ENCODE assay signal across 8 cellular contexts in the genomic region with DNA sequence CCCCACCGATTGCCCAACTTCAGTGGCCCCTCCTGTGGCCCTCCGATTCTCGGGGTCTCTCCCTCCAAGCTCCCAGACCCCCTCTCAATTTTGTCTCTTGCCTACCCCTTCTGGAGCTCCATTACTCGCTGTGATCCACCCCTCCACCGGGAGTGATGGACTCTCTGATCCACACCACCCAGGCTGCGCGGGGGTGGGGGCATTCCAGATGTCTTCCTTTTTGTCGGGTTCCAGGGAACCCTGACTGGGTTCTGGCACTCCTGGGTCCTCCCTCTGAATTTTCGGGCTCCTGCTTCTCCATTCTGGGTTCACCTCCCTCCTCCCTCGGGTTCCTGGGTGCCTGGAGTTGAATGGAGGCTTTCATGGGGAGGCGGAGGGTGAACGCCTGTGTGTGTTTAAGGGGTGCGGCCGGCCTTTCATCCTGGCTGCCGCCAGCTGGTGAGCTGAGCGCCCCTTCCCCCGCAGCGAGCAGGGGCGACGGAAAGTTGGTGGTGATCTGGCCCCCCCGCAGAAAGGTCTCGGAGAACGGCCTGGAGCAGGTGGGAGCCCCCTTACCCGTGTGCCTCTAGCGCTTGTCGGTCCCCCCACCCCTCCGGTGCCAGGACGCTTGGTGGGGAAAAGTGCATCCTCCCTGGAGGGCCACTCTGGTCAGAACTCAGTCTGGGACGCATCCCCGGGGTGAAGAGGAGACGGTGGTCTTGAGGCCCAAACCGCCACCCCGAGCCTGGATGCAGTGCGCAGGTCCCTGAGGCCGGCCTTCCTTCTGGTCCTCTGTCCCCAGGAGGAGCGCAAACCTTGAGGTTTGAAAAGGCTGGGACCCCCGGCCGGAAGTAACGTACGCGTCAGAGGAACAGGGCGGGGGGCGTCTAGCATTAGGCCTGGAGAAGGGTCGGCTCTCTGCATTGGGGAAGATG. TPM values are rescaled to one million over a fixed set of nuclear protein-coding genes. Genes with fewer than 3 reads are reported as not detected.
DNase-seq lines count a peak whose midpoint lies in the region; ATAC-seq and TF ChIP-seq lines count a peak whose summit lies in the region.

No MANE protein-coding gene starts in this region.

- peaks cover 1% of the 10 kb centered on the region for H3K4me1 Mint-ChIP-seq in endodermal cell
- peaks cover 14 to 30% (median 18%) of the 10 kb centered on the region in 3 donors for H3K4me1 Mint-ChIP-seq in naive B cell

- H3K36me3 Mint-ChIP-seq in endodermal cell (ENCODE audit: low read depth): no peaks in the 10 kb centered on the region
- no peaks in the 10 kb centered on the region for H3K36me3 Mint-ChIP-seq in naive B cell

- no peak overlapping the region for H3K27ac ChIP-seq in SK-N-MC
- no peak overlapping the region for H3K27ac ChIP-seq in endodermal cell (ENCODE audit: low read depth, low read length)

- H3K36me3 ChIP-seq in SK-N-MC (ENCODE audit: insufficient read depth, low read length) (no peaks in the 10 kb centered on the region), endodermal cell (ENCODE audit: control insufficient read depth, insufficient read depth, low read length) (no peaks in the 10 kb centered on the region)

- peak overlapping the region; percentile 74 for H3K27ac Mint-ChIP-seq in endodermal cell
- H3K27ac Mint-ChIP-seq in naive B cell: peak overlapping the region in 5 of 6 donors; percentile 19 to 77 (median 47)

- H3K4me3 Mint-ChIP-seq in endodermal cell: peak overlapping the region; percentile 71
- H3K4me3 Mint-ChIP-seq in naive B cell: peak overlapping the region; percentile 84 to 95 (median 90)

- peaks cover 61% of the 10 kb centered on the region for H3K27me3 Mint-ChIP-seq in endodermal cell (ENCODE audit: insufficient read depth)
- peaks cover 0 to 10% (median 0%) of the 10 kb centered on the region in 3 donors for H3K27me3 Mint-ChIP-seq in naive B cell

- DNase-seq in activated gamma-delta T cell treated with Interleukin-2 at 50 U/mL for 16 hours (peak; percentile 20), activated gamma-delta T cell (lab: John Stamatoyannopoulos, UW) (no peak), SK-N-MC (ENCODE audit: low read depth, low spot score) (no peak), endodermal cell (no peak), naive B cell (no peak), NOMO-1 treated with DMSO at 0.1 percent for 48 hours (lab: John Stamatoyannopoulos, UW; ENCODE audit: unreplicated experiment) (no peak), mesenteric fat pad (ENCODE audit: low spot score) (no peak)

- no peak for TF ChIP-seq CTCF in endodermal cell (conservative IDR thresholded peaks at IDR 0.05)

- peaks cover 42% of the 10 kb centered on the region for H3K27me3 ChIP-seq in endodermal cell (ENCODE audit: control insufficient read depth, insufficient read depth, low read length, poor library complexity, severe bottlenecking)

- H3K4me1 ChIP-seq in endodermal cell (ENCODE audit: control insufficient read depth, insufficient read depth, low read length): no peaks in the 10 kb centered on the region

- ATAC-seq in naive B cell (ENCODE audit: low read depth in 2 of 2) (no peak), GM18867 (IDR thresholded peaks at IDR 0.05; ENCODE audit: unreplicated experiment) (no peak)

- H3K9ac ChIP-seq in SK-N-MC (ENCODE audit: insufficient read length) (peak overlapping the region; percentile 17), endodermal cell (ENCODE audit: extremely low read depth, low read length, poor library complexity, severe bottlenecking) (peak overlapping the region; percentile 6)

- 15 to 18% methylated on average over 28 to 44 of the region's 44 CpGs for WGBS in endodermal cell (ENCODE audit: insufficient coverage in 1 of 2, insufficient read length in 1 of 2), 2 experiments

- H3K9me3 ChIP-seq in SK-N-MC (ENCODE audit: low read depth, low read length) (no peaks in the 10 kb centered on the region), endodermal cell (ENCODE audit: control insufficient read depth, low read length) (no peaks in the 10 kb centered on the region)

- H3K4me3 ChIP-seq in SK-N-MC (peak overlapping the region; percentile 82), endodermal cell (ENCODE audit: low read length) (peak overlapping the region; percentile 87)

- H3K9me3 Mint-ChIP-seq in endodermal cell (no peaks in the 10 kb centered on the region), naive B cell (no peaks in the 10 kb centered on the region)

RNA-seq across cellular contexts. Expression of gene MISP3, which starts 1.6 kb away (rescaled TPM):
- total RNA-seq in endodermal cell: 1 to 10 TPM in 1 of 2 donors, under 1 TPM in 1; 0.73 to 1.4 TPM
- polyA plus RNA-seq in endodermal cell (2013, experiment 1 of 2): 1.9 TPM
- 1.8 TPM for polyA plus RNA-seq in endodermal cell (2013, experiment 2 of 2)
- polyA plus RNA-seq in naive B cell (ENCODE audit: low read depth in 6 of 6): under 1 TPM in 3 of 6 donors, not detected in 3; 0.16 to 0.53 (median 0.20) TPM
- 1.7 TPM for total RNA-seq in mesenteric fat pad

RNA-seq across cellular contexts. Expression of gene C19orf67, which starts 11.4 kb away (rescaled TPM):
- total RNA-seq in endodermal cell (1 to 10 TPM in 1 of 2 donors, under 1 TPM in 1; 0.73 to 1.1 TPM), mesenteric fat pad (not detected)
- polyA plus RNA-seq in endodermal cell (2013, experiment 1 of 2): not detected
- not detected for polyA plus RNA-seq in endodermal cell (2013, experiment 2 of 2)
- not detected for polyA plus RNA-seq in naive B cell (ENCODE audit: low read depth in 6 of 6)

RNA-seq across cellular contexts. Expression of gene PALM3, which starts 12.3 kb away (rescaled TPM):
- 1 to 10 TPM; 1.3 to 4.9 TPM for total RNA-seq in endodermal cell
- polyA plus RNA-seq in endodermal cell (2013, experiment 1 of 2): 7.6 TPM
- 5.2 TPM for polyA plus RNA-seq in endodermal cell (2013, experiment 2 of 2)
- polyA plus RNA-seq in naive B cell (ENCODE audit: low read depth in 6 of 6): not detected
- not detected for total RNA-seq in mesenteric fat pad

RNA-seq across cellular contexts. Expression of gene SAMD1, which starts 16.4 kb away (rescaled TPM):
- total RNA-seq in endodermal cell (100 to 1,000 TPM in 1 of 2 donors, 10 to 100 TPM in 1; 94.2 to 126 TPM), mesenteric fat pad (32.3 TPM)
- 66.5 TPM for polyA plus RNA-seq in endodermal cell (2013, experiment 1 of 2)
- 71.4 TPM for polyA plus RNA-seq in endodermal cell (2013, experiment 2 of 2)
- polyA plus RNA-seq in naive B cell (ENCODE audit: low read depth in 6 of 6): 1 to 10 TPM in 5 of 6 donors, under 1 TPM in 1; 0.52 to 2.1 (median 1.2) TPM

RNA-seq across cellular contexts. Expression of gene IL27RA, which starts 42.6 kb away (rescaled TPM):
- total RNA-seq in endodermal cell (10 to 100 TPM; 10.3 to 10.8 TPM), mesenteric fat pad (8.5 TPM)
- polyA plus RNA-seq in endodermal cell (2013, experiment 1 of 2): 4.4 TPM
- 4.1 TPM for polyA plus RNA-seq in endodermal cell (2013, experiment 2 of 2)
- 10 to 100 TPM; 38.5 to 55.6 (median 48.2) TPM for polyA plus RNA-seq in naive B cell (ENCODE audit: low read depth in 6 of 6)
